In the genomic region with DNA sequence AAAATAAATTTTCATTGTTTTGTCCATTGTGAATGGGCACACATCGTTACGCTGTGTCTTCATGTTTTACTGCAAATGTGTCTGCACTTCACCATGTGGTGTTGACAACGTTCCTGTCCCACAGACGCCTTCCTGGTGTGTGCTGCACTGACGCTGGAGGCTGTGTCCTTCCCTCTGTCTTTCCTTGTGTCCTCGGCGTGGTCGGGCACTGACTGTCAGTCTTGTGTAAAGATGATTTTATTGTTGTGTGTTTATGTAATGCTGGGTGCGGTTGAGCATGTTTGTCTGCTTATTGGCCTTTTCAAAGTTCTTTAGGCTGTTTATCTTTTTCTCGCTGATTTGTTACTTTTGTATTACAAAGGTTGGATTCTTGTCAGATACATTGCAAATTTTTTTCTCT, we compare ENCODE assay signal across 21 cellular contexts. TPM values are rescaled to one million over a fixed set of nuclear protein-coding genes. Genes with fewer than 3 reads are reported as not detected.
DNase-seq lines count a peak whose midpoint lies in the region; ATAC-seq and TF ChIP-seq lines count a peak whose summit lies in the region.
"Had no signal": no experiment of that assay in that cellular context is flagged by ENCODE, and none has a peak within 500 bp of the region (broad histone marks: within the 10 kb centered on the region; RNA-seq: fewer than 3 reads in every experiment).

No MANE protein-coding gene starts in this region.

- peak overlapping the region; percentile 5 for H3K27ac Mint-ChIP-seq in T-helper 2 cell treated with Interferon-gamma antibody and Interleukin-4, amounts not matched to agents 5 μg/mL and 100 μg/mL, for 36 hours
- H3K27ac Mint-ChIP-seq in endothelial cell (ENCODE audit: unreplicated experiment) = peak overlapping the region; percentile 66

- peaks cover 5% of the 10 kb centered on the region for H3K4me1 Mint-ChIP-seq in T-helper 2 cell treated with Interferon-gamma antibody and Interleukin-4, amounts not matched to agents 5 μg/mL and 100 μg/mL, for 36 hours (ENCODE audit: low read depth)
- peaks cover 8% of the 10 kb centered on the region for H3K4me1 Mint-ChIP-seq in endothelial cell (ENCODE audit: unreplicated experiment)
- H3K4me1 Mint-ChIP-seq: CD14-positive monocyte had no signal

- H3K36me3 ChIP-seq in prostate gland = peaks cover 7 to 18% of the 10 kb centered on the region in 2 donors

- peaks cover 79% of the 10 kb centered on the region for H3K36me3 Mint-ChIP-seq in T-helper 2 cell treated with Interferon-gamma antibody and Interleukin-4, amounts not matched to agents 5 μg/mL and 100 μg/mL, for 36 hours (ENCODE audit: low read depth)
- H3K36me3 Mint-ChIP-seq in endothelial cell (ENCODE audit: low read depth, unreplicated experiment) = peaks cover 68% of the 10 kb centered on the region

- no peaks in the 10 kb centered on the region for H3K27me3 ChIP-seq in prostate gland (replicated peaks; ENCODE audit: insufficient read depth)
- H3K27me3 ChIP-seq: Peyer's patch had no signal

- no peak for TF ChIP-seq CTCF in endothelial cell (IDR thresholded peaks at IDR 0.05; ENCODE audit: unreplicated experiment)
- no peak for TF ChIP-seq CTCF in prostate gland (IDR thresholded peaks at IDR 0.05)

- intact Hi-C loops in cardiac septum (cut with DNase I) (no loop called here), left cardiac atrium (cut with DNase I) (no loop called here), prostate gland (cut with DNase I) (no loop called here)

- no peaks in the 10 kb centered on the region for H3K9me3 ChIP-seq in prostate gland

- H3K4me1 ChIP-seq in prostate gland (replicated peaks) = no peaks in the 10 kb centered on the region
- H3K4me1 ChIP-seq: Peyer's patch had no signal

- ATAC-seq in left cardiac atrium (no peak), HG03025 (IDR thresholded peaks at IDR 0.05; ENCODE audit: low FRiP score, unreplicated experiment) (no peak)

- TF ChIP-seq POLR2A in prostate gland (IDR thresholded peaks at IDR 0.05) = no peak

- H3K27ac ChIP-seq in prostate gland = no peak overlapping the region
- H3K27ac ChIP-seq: 22Rv1, GM23248, Peyer's patch had no signal

- H3K4me3 Mint-ChIP-seq in T-helper 2 cell treated with Interferon-gamma antibody and Interleukin-4, amounts not matched to agents 5 μg/mL and 100 μg/mL, for 36 hours = no peak overlapping the region
- H3K4me3 Mint-ChIP-seq in endothelial cell (ENCODE audit: unreplicated experiment) = peak overlapping the region; percentile 56
- H3K4me3 Mint-ChIP-seq: CD14-positive monocyte had no signal

- peaks cover 6% of the 10 kb centered on the region for H3K9me3 Mint-ChIP-seq in T-helper 2 cell treated with Interferon-gamma antibody and Interleukin-4, amounts not matched to agents 5 μg/mL and 100 μg/mL, for 36 hours
- no peaks in the 10 kb centered on the region for H3K9me3 Mint-ChIP-seq in endothelial cell (ENCODE audit: unreplicated experiment)

- no peak overlapping the region for H3K4me3 ChIP-seq in prostate gland
- H3K4me3 ChIP-seq: GM23248, Peyer's patch had no signal

- H3K27me3 Mint-ChIP-seq in T-helper 2 cell treated with Interferon-gamma antibody and Interleukin-4, amounts not matched to agents 5 μg/mL and 100 μg/mL, for 36 hours (ENCODE audit: low read depth) = no peaks in the 10 kb centered on the region
- H3K27me3 Mint-ChIP-seq in endothelial cell (ENCODE audit: unreplicated experiment) = no peaks in the 10 kb centered on the region

- 75% methylated on average over 10 of the region's 10 CpGs for WGBS in prostate gland

- no peak for DNase-seq in T-helper 2 cell treated with Interferon-gamma antibody and Interleukin-4, amounts not matched to agents 5 μg/mL and 100 μg/mL, for 36 hours (ENCODE audit: low spot score)
- DNase-seq in T-helper 2 cell (no peak), cardiac septum (ENCODE audit: low spot score) (peak; percentile 55), left cardiac atrium (no peak), endothelial cell (ENCODE audit: low spot score) (no peak), prostate gland (ENCODE audit: low spot score) (peak; percentile 36), dermis blood vessel endothelial cell (no peak)
- DNase-seq: COR-L47; DMS 273 treated with DMSO at 0.1 percent for 48 hours; DND-41; GM23248; NCI-H1105; NCI-H2107; NCI-H510A; NCI-H748 treated with DMSO at 0.1 percent for 48 hours; NK-92 treated with Interleukin-12 subunit alpha and Interleukin-12 subunit beta, amount 100 ng/mL, for 24 hours; Peyer's patch had no signal

RNA-seq across cellular contexts. Expression of a gene that starts 18.1 kb away (rescaled TPM):
- total RNA-seq in cardiac septum = 0.51 TPM
- total RNA-seq in left cardiac atrium = not detected
- total RNA-seq in endothelial cell (ENCODE audit: unreplicated experiment) = not detected
- total RNA-seq in prostate gland = not detected
- not detected in 2 replicates for total RNA-seq in dermis blood vessel endothelial cell
- total RNA-seq: G401, GM23248, Peyer's patch had no signal

RNA-seq across cellular contexts. Expression of a gene that starts 19.3 kb away (rescaled TPM):
- total RNA-seq in cardiac septum (33.1 TPM), left cardiac atrium (10 to 100 TPM; 25.0 to 37.7 TPM), endothelial cell (ENCODE audit: unreplicated experiment) (46.2 TPM), prostate gland (10 to 100 TPM; 15.6 to 39.9 TPM), dermis blood vessel endothelial cell (40.0 and 42.0 TPM in 2 replicates)

RNA-seq across cellular contexts. Expression of a gene that starts 41.3 kb away (rescaled TPM):
- 28.9 TPM for total RNA-seq in cardiac septum
- 10 to 100 TPM; 18.4 to 29.8 TPM for total RNA-seq in left cardiac atrium
- 52.7 TPM for total RNA-seq in endothelial cell (ENCODE audit: unreplicated experiment)
- 10 to 100 TPM; 30.9 to 36.8 TPM for total RNA-seq in prostate gland
- total RNA-seq in dermis blood vessel endothelial cell = 59.6 and 95.5 TPM in 2 replicates

RNA-seq across cellular contexts. Expression of a gene that starts 48.6 kb away (rescaled TPM):
- total RNA-seq in cardiac septum = 28.1 TPM
- 10 to 100 TPM; 23.2 to 33.9 TPM for total RNA-seq in left cardiac atrium
- total RNA-seq in endothelial cell (ENCODE audit: unreplicated experiment) = 32.6 TPM
- total RNA-seq in prostate gland = 10 to 100 TPM; 11.9 to 22.8 TPM
- total RNA-seq in dermis blood vessel endothelial cell = 18.5 and 24.3 TPM in 2 replicates

Comparison
In these comparisons a context has a peak if more than half of its experiments do, and no peak if none do; other contexts are left out.
1. DNase-seq: peak in cardiac septum (single experiment) and prostate gland (single experiment); none in T-helper 2 cell treated with Interferon-gamma antibody and Interleukin-4, amounts not matched to agents 5 μg/mL and 100 μg/mL, for 36 hours (single experiment), T-helper 2 cell (0 of 5), left cardiac atrium (single experiment), endothelial cell (single experiment) and dermis blood vessel endothelial cell (single experiment).